In the genomic region with DNA sequence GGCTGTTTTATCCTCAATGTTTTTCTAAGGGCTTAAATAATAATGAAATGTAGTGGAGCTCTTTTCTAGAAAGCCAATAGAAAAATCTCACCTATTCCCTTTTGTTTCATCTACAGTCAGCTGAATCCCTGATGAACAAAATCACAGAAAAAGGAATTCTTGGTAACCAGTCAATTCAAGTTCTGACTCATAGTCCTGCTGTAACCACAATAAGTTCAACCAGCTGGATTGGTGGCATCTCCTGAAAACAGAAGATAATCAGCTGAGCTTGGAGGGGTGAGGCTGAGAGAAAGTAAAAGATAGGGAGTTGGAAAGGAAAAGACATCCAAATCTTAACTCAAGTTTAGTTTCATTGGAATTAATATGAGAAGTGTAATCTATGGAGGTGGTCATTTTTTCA, we compare ENCODE assay signal across 15 cellular contexts.
DNase-seq lines count a peak whose midpoint lies in the region; ATAC-seq and TF ChIP-seq lines count a peak whose summit lies in the region.
"Had no signal": no experiment of that assay in that cellular context is flagged by ENCODE, and none has a peak within 500 bp of the region (broad histone marks: within the 10 kb centered on the region; RNA-seq: fewer than 3 reads in every experiment).

No MANE protein-coding gene starts in this region.

- H3K4me1 ChIP-seq in GM23338 (ENCODE audit: insufficient read depth), result no peaks in the 10 kb centered on the region
- H3K4me1 ChIP-seq: BLaER1 treated with 17β-estradiol and CSF1 and Interleukin-3, amounts not matched to agents 10 nM and 100 nM had no signal

- no peak overlapping the region for H3K4me3 ChIP-seq in choroid plexus epithelial cell (ENCODE audit: low read depth, low read length)
- no peak overlapping the region for H3K4me3 ChIP-seq in GM23338
- H3K4me3 ChIP-seq: BLaER1 treated with 17β-estradiol and CSF1 and Interleukin-3, amounts not matched to agents 10 nM and 100 nM had no signal

- peaks cover 73% of the 10 kb centered on the region for H3K9me3 Mint-ChIP-seq in GM23338

- no peaks in the 10 kb centered on the region for H4K20me1 ChIP-seq in GM23338 (replicated peaks; ENCODE audit: insufficient read depth)
- H4K20me1 ChIP-seq: BLaER1 treated with 17β-estradiol and CSF1 and Interleukin-3, amounts not matched to agents 10 nM and 100 nM had no signal

- no peak overlapping the region for H3K27ac ChIP-seq in GM23338 (ENCODE audit: low read depth)
- H3K27ac ChIP-seq: BLaER1 treated with 17β-estradiol and CSF1 and Interleukin-3, amounts not matched to agents 10 nM and 100 nM; HL-60 had no signal

- H3K79me2 ChIP-seq in GM23338 (replicated peaks; ENCODE audit: insufficient read depth), result no peaks in the 10 kb centered on the region

- TF ChIP-seq CTCF in choroid plexus epithelial cell (conservative IDR thresholded peaks at IDR 0.05; ENCODE audit: low read depth, low read length), result no peak
- no peak for TF ChIP-seq CTCF in GM23338 (conservative IDR thresholded peaks at IDR 0.05; ENCODE audit: low read depth in 2 of 2)

- H3K4me1 Mint-ChIP-seq in GM23338, result peaks cover 3% of the 10 kb centered on the region; the same call in 1 of the 3 replicates
- H3K4me1 Mint-ChIP-seq: CD4-positive, CD25-positive, alpha-beta regulatory T cell had no signal

- no peak overlapping the region for H3K27ac Mint-ChIP-seq in GM23338
- H3K27ac Mint-ChIP-seq: CD4-positive, CD25-positive, alpha-beta regulatory T cell had no signal

- peaks cover 9% of the 10 kb centered on the region; the same call in 2 of the 3 replicates for H3K36me3 Mint-ChIP-seq in GM23338 (ENCODE audit: low read depth)
- H3K36me3 Mint-ChIP-seq: CD4-positive, CD25-positive, alpha-beta regulatory T cell had no signal

- peaks cover 2% of the 10 kb centered on the region for H3K27me3 Mint-ChIP-seq in GM23338 (ENCODE audit: insufficient read depth, low read depth, poor library complexity)
- H3K27me3 Mint-ChIP-seq: CD4-positive, CD25-positive, alpha-beta regulatory T cell had no signal

- DNase-seq in A172 (ENCODE audit: low spot score), result peak; percentile 36
- DNase-seq in astrocyte of the hippocampus (ENCODE audit: low read depth, low spot score), result peak; percentile 47
- peak; percentile 1 for DNase-seq in choroid plexus epithelial cell (ENCODE audit: low read depth)
- peak; percentile 24 for DNase-seq in kidney glomerular epithelial cell (lab: John Stamatoyannopoulos, UW)
- no peak for DNase-seq in OCI-M1 (lab: John Stamatoyannopoulos, UW)
- DNase-seq in GM23338 (ENCODE audit: low spot score), result no peak
- DNase-seq in T-helper 2 cell, result no peak
- DNase-seq: 8988T; ACHN; CD4-positive, CD25-positive, alpha-beta regulatory T cell; DMS53 had no signal

- ATAC-seq in HG03039 (IDR thresholded peaks at IDR 0.05; ENCODE audit: unreplicated experiment) (no peak), GM23338 (no peak)
- ATAC-seq: HCT116 had no signal

- H2AFZ ChIP-seq in GM23338, result no peak overlapping the region

- no peaks in the 10 kb centered on the region for H3K36me3 ChIP-seq in GM23338 (ENCODE audit: insufficient read depth)
- H3K36me3 ChIP-seq: BLaER1 treated with 17β-estradiol and CSF1 and Interleukin-3, amounts not matched to agents 10 nM and 100 nM had no signal

- H3K4me2 ChIP-seq in GM23338, result no peak overlapping the region
- H3K4me2 ChIP-seq: BLaER1 treated with 17β-estradiol and CSF1 and Interleukin-3, amounts not matched to agents 10 nM and 100 nM had no signal

- no peak overlapping the region for H3K4me3 Mint-ChIP-seq in GM23338
- H3K4me3 Mint-ChIP-seq: CD4-positive, CD25-positive, alpha-beta regulatory T cell had no signal

- no peaks in the 10 kb centered on the region for H3K9me2 ChIP-seq in GM23338 (ENCODE audit: insufficient read depth)

- no peaks in the 10 kb centered on the region for H3K27me3 ChIP-seq in GM23338 (ENCODE audit: insufficient read depth)
- H3K27me3 ChIP-seq: BLaER1 treated with 17β-estradiol and CSF1 and Interleukin-3, amounts not matched to agents 10 nM and 100 nM had no signal

- no peaks in the 10 kb centered on the region for H3F3A ChIP-seq in GM23338 (replicated peaks; ENCODE audit: low read depth)

TF ChIP-seq in GM23338, 12 proteins besides CTCF, POLR2A, EP300 and RAD21 (continues in another document):
- TF ChIP-seq ZNF331 (CRISPR knock-in tag; IDR thresholded peaks at IDR 0.05; ENCODE audit: low read depth) (no peak), CREB1 (CRISPR knock-in tag; IDR thresholded peaks at IDR 0.05; ENCODE audit: low read depth) (no peak), EZH2 (IDR thresholded peaks at IDR 0.05; ENCODE audit: low read depth, unreplicated experiment) (no peak), REST (IDR thresholded peaks at IDR 0.05; ENCODE audit: unreplicated experiment) (no peak), POLR2AphosphoS5 (IDR thresholded peaks at IDR 0.05; ENCODE audit: low read depth) (no peak), JUNB (IDR thresholded peaks at IDR 0.05; ENCODE audit: unreplicated experiment) (no peak)

Comparison
In these comparisons a context has a peak if more than half of its experiments do, and no peak if none do; other contexts are left out.
1. DNase-seq: peak in A172 (single experiment), astrocyte of the hippocampus (single experiment), choroid plexus epithelial cell (single experiment) and kidney glomerular epithelial cell (single experiment); none in OCI-M1 (single experiment), GM23338 (single experiment) and T-helper 2 cell (0 of 5).